9 cellular contexts compared by ENCODE assay signal in genomic region chr5:3330442-3330841, GRCh38.
"Had no signal": no experiment of that assay in that cellular context is flagged by ENCODE, and none has a peak within 500 bp of the region (broad histone marks: within the 10 kb centered on the region; RNA-seq: fewer than 3 reads in every experiment).

No MANE protein-coding gene starts in this region.

- H3K4me1 ChIP-seq: HAP-1 had no signal

- H3K36me3 ChIP-seq: HAP-1 had no signal

- DNase-seq: GM23248, GOT3, H7, H9, HCEC 1CT, HFFc6 had no signal

- ATAC-seq: GM23338, HCT116 had no signal

- H3K27ac Mint-ChIP-seq: GM23338, H9, HFFc6 had no signal

- H3K9me3 ChIP-seq: HAP-1 had no signal

- H3K4me2 ChIP-seq: GM23338 had no signal

- H3K9ac ChIP-seq: GM23248 had no signal

- H3K4me3 Mint-ChIP-seq: GM23338, H9, HFFc6 had no signal

- H3K27ac ChIP-seq: GM23248 had no signal

- H3K9me3 Mint-ChIP-seq: GM23338, H9 had no signal

- H3K4me3 ChIP-seq: GM23248, GM23338, HAP-1 had no signal
